In genomic region chr3:120348065-120348980, GRCh38 we compare ENCODE assay signal across 1 cellular context.
A peak's percentile ranks its signal among the peaks of the same experiment; 100 is the strongest.
TF ChIP-seq lines count a peak whose summit lies in the region.

No MANE protein-coding gene starts in this region.

TF ChIP-seq in H1, 55 proteins besides CTCF, POLR2A, EP300 and RAD21 (continued from another document):
- TF ChIP-seq USF2 (IDR thresholded peaks at IDR 0.05; ENCODE audit: low read length) (no peak), EZH2 (IDR thresholded peaks at IDR 0.05; ENCODE audit: low read depth, low read length, severe bottlenecking) (peak; percentile 23), TBP (IDR thresholded peaks at IDR 0.05; ENCODE audit: low read depth, low read length) (peak; percentile 39; the same call in 1 of the 2 replicates), SIRT6 (IDR thresholded peaks at IDR 0.05; ENCODE audit: low read length) (no peak), HDAC6 (IDR thresholded peaks at IDR 0.05; ENCODE audit: low read depth, low read length) (no peak), ASH2L (IDR thresholded peaks at IDR 0.05; ENCODE audit: low read length) (no peak), SAP30 (IDR thresholded peaks at IDR 0.05; ENCODE audit: insufficient read depth, insufficient replicate concordance, low read length) (peak; percentile 9), SP4 (IDR thresholded peaks at IDR 0.05; ENCODE audit: low read length) (no peak), NRF1 (IDR thresholded peaks at IDR 0.05; ENCODE audit: low read depth, low read length) (no peak)
